Comparison of ENCODE assay signal across 18 cellular contexts in genomic region chr11:115535781-115536180, GRCh38.
"Had no signal": no experiment of that assay in that cellular context is flagged by ENCODE, and none has a peak within 500 bp of the region (broad histone marks: within the 10 kb centered on the region; RNA-seq: fewer than 3 reads in every experiment).

No MANE protein-coding gene starts in this region.

- H3K9me3 ChIP-seq: esophagus muscularis mucosa, gastrocnemius medialis, left lung, lower lobe of right lung, psoas muscle, spleen had no signal

- DNase-seq: cortex of kidney; effector memory CD4-positive, alpha-beta T cell; gastrocnemius medialis; left lung; lower lobe of right lung; midbrain; psoas muscle; spleen; stimulated activated CD4-positive, alpha-beta T cell treated with anti-CD3 and anti-CD28 coated beads, Interleukin-15, amount 100 ng/mL, for 24 hours; stimulated activated CD4-positive, alpha-beta T cell treated with anti-CD3 and anti-CD28 coated beads, Interleukin-1b, Interleukin-23, amount 100 ng/mL, for 48 hours; stimulated activated CD4-positive, alpha-beta T cell treated with anti-CD3 and anti-CD28 coated beads, Interleukin-4, amount 100 ng/mL, for 4 hours; stimulated activated naive CD4-positive, alpha-beta T cell had no signal

- H3K4me1 ChIP-seq: esophagus muscularis mucosa, gastrocnemius medialis, left lung, lower lobe of right lung, psoas muscle, spleen had no signal

- ATAC-seq: gastrocnemius medialis; left lung; lower lobe of right lung; natural killer cell treated with Interleukin-12 subunit alpha and Interleukin-12 subunit beta and Interleukin-15 and Interleukin-18, amount 100 ng/mL, for 72 hours; psoas muscle; sciatic nerve had no signal

- H3K4me1 Mint-ChIP-seq: memory B cell had no signal

- H3K27ac Mint-ChIP-seq: memory B cell; natural killer cell treated with Interleukin-12 subunit alpha and Interleukin-12 subunit beta and Interleukin-15 and Interleukin-18, amount 100 ng/mL, for 72 hours; type B pancreatic cell had no signal

- H3K36me3 ChIP-seq: esophagus muscularis mucosa, gastrocnemius medialis, left lung, lower lobe of right lung, spleen had no signal

- H3K4me3 Mint-ChIP-seq: memory B cell; natural killer cell treated with Interleukin-12 subunit alpha and Interleukin-12 subunit beta and Interleukin-15 and Interleukin-18, amount 100 ng/mL, for 72 hours; type B pancreatic cell had no signal

- H3K9me3 Mint-ChIP-seq: memory B cell, type B pancreatic cell had no signal

- H3K27ac ChIP-seq: epithelial cell of prostate, esophagus muscularis mucosa, gastrocnemius medialis, left lung, lower lobe of right lung, psoas muscle, spleen had no signal

- H3K4me3 ChIP-seq: esophagus muscularis mucosa, gastrocnemius medialis, left lung, lower lobe of right lung, psoas muscle, spleen had no signal

- H3K36me3 Mint-ChIP-seq: memory B cell; natural killer cell treated with Interleukin-12 subunit alpha and Interleukin-12 subunit beta and Interleukin-15 and Interleukin-18, amount 100 ng/mL, for 72 hours; type B pancreatic cell had no signal
